In the genomic region with DNA sequence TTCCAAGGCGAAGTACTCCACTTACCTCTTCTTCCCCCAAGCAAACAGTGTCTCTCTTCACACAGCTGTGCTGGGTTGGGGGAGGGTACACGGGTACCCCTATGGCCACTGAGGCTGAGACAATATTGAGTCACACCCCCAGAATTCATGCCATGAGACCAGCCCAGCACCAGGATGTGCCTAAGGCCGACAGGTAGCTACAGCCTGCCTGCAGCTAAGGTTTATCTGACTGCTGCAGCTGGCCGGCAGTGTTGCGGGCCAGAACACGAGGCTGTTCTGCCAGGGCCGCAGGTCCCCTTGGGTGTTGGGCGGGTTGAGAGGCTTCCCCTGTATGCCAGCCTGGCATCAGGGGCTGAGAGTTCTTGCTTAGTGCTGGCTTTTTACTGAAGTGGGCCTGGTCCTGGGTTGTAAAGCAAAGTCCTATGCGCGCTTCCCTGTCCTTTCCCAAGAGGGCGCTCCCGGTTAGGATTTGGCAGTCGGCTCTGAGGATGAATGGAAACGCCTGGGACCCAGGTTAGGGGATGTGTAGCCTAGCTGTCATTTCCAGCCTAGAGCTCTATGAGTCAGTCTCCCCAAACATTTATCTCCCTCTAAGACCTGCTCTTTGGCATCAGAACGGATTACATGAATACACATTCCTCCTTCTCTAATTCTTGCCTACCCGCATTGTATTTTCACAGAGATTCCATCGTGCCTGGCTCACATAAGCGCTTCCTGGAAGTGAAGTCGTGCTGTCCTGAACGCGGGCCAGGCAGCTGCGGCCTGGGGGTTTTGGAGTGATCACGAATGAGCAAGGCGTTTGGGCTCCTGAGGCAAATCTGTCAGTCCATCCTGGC, we compare ENCODE assay signal across 9 cellular contexts. TPM values are rescaled to one million over a fixed set of nuclear protein-coding genes. Genes with fewer than 3 reads are reported as not detected.
DNase-seq lines count a peak whose midpoint lies in the region; ATAC-seq and TF ChIP-seq lines count a peak whose summit lies in the region.
"Had no signal": no experiment of that assay in that cellular context is flagged by ENCODE, and none has a peak within 500 bp of the region (broad histone marks: within the 10 kb centered on the region; RNA-seq: fewer than 3 reads in every experiment).

No MANE protein-coding gene starts in this region.

- ATAC-seq in HG02852 (IDR thresholded peaks at IDR 0.05; ENCODE audit: unreplicated experiment): no peak

- H3K4me3 Mint-ChIP-seq in HFFc6 (peak overlapping the region; percentile 57), osteocyte (ENCODE audit: unreplicated experiment) (peak overlapping the region; percentile 61)
- H3K4me3 Mint-ChIP-seq: IgD-negative memory B cell had no signal

- H3K27me3 Mint-ChIP-seq in HFFc6 (ENCODE audit: insufficient read depth) (peaks cover 3% of the 10 kb centered on the region; the same call in 1 of the 2 replicates), osteocyte (ENCODE audit: unreplicated experiment) (no peaks in the 10 kb centered on the region)
- H3K27me3 Mint-ChIP-seq: IgD-negative memory B cell had no signal

- no peak overlapping the region for H3K4me3 ChIP-seq in vagina

- intact Hi-C loops in vagina (cut with DNase I): no loop called here

- peak; percentile 83 for TF ChIP-seq CTCF in HFFc6 (IDR thresholded peaks at IDR 0.05)
- peak; percentile 91 for TF ChIP-seq CTCF in osteocyte (IDR thresholded peaks at IDR 0.05)
- peak in 2 of 3 experiments; percentile 39 to 71 for TF ChIP-seq CTCF in vagina (IDR thresholded peaks at IDR 0.05)

- H3K27ac Mint-ChIP-seq in HFFc6: peak overlapping the region; percentile 87
- H3K27ac Mint-ChIP-seq in osteocyte (ENCODE audit: unreplicated experiment): peak overlapping the region; percentile 88
- H3K27ac Mint-ChIP-seq: IgD-negative memory B cell had no signal

- H3K4me1 ChIP-seq in vagina: peaks cover 7% of the 10 kb centered on the region

- peaks cover 30% of the 10 kb centered on the region for H3K4me1 Mint-ChIP-seq in HFFc6 (ENCODE audit: low read depth)
- peaks cover 20% of the 10 kb centered on the region for H3K4me1 Mint-ChIP-seq in osteocyte (ENCODE audit: unreplicated experiment)

- no peaks in the 10 kb centered on the region for H3K9me3 ChIP-seq in vagina

- no peaks in the 10 kb centered on the region for H3K27me3 ChIP-seq in vagina

- H3K9me3 Mint-ChIP-seq in HFFc6 (no peaks in the 10 kb centered on the region), osteocyte (ENCODE audit: unreplicated experiment) (no peaks in the 10 kb centered on the region)
- H3K9me3 Mint-ChIP-seq: IgD-negative memory B cell had no signal

- DNase-seq in CD1c-positive myeloid dendritic cell (ENCODE audit: extremely low spot score): peak; percentile 53
- DNase-seq in HFFc6: peak; percentile 97
- peak; percentile 57 for DNase-seq in NOMO-1 treated with DMSO at 0.1 percent for 48 hours (lab: John Stamatoyannopoulos, UW; ENCODE audit: unreplicated experiment)
- peak; percentile 79 for DNase-seq in activated effector memory CD4-positive, alpha-beta T cell treated with anti-CD3 and anti-CD28 coated beads, Interleukin-2, amount 50 U/mL, for 16 hours
- DNase-seq in foreskin melanocyte: peak; percentile 44
- peak; percentile 92 for DNase-seq in osteocyte (ENCODE audit: extremely low spot score, unreplicated experiment)
- no peak for DNase-seq in vagina (ENCODE audit: extremely low spot score in 2 of 2)

- TF ChIP-seq POLR2A in vagina (IDR thresholded peaks at IDR 0.05): no peak

- H3K36me3 ChIP-seq in vagina: no peaks in the 10 kb centered on the region

- H3K36me3 Mint-ChIP-seq in HFFc6 (ENCODE audit: low read depth) (no peaks in the 10 kb centered on the region), osteocyte (ENCODE audit: unreplicated experiment) (no peaks in the 10 kb centered on the region)

- H3K27ac ChIP-seq in vagina: peak overlapping the region; percentile 13

RNA-seq across cellular contexts. Expression of gene USP18, which starts 7.1 kb away (rescaled TPM):
- total RNA-seq in HFFc6 (2021; fragmentation: NEBNext Ultra II Directional; extraction: Animal tissue kit (Norgen Biotek cat#: 25700)): 1 to 10 TPM; 1.6 to 2.9 (median 2.4) TPM
- 3.0 TPM in 2 replicates for total RNA-seq in osteocyte
- total RNA-seq in vagina: 9.8 TPM

RNA-seq across cellular contexts. Expression of gene TUBA8, which starts 46.5 kb away (rescaled TPM):
- total RNA-seq in HFFc6 (2021; fragmentation: NEBNext Ultra II Directional; extraction: Animal tissue kit (Norgen Biotek cat#: 25700)): under 1 TPM; 0.14 to 0.43 (median 0.29) TPM
- total RNA-seq in osteocyte (1.8 TPM in 2 replicates), vagina (5.6 TPM)

Comparison
In these comparisons a context has a peak if more than half of its experiments do, and no peak if none do; other contexts are left out.
1. DNase-seq: peak in CD1c-positive myeloid dendritic cell (single experiment), HFFc6 (single experiment), NOMO-1 treated with DMSO at 0.1 percent for 48 hours (single experiment), activated effector memory CD4-positive, alpha-beta T cell treated with anti-CD3 and anti-CD28 coated beads, Interleukin-2, amount 50 U/mL, for 16 hours (single experiment), foreskin melanocyte (single experiment) and osteocyte (single experiment); none in vagina (0 of 2).
2. Peak in every context shown above with its lines, with median percentiles within 50 percentile points of each other: CTCF ChIP-seq.